ENCODE assay signal across 14 cellular contexts in the genomic region with DNA sequence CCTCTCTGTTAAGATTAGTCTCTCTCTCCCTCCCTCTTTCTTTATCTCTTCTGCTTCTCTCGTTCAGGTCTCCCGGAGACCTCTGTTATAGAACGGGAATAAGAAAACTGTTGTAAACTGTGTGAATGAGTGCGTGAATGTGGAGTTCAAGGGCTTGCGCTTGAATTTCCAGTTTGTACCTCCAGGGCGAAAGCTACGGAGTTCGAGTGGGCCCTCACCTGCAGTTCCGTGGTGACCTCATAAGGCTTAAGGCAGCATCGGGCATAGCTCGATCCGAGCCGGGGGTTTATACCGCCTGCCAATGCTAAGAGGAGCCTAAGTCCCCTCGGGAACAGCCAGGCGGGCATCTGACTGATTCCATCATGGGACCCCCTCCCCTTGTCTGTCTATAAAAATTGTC. TPM values are rescaled to one million over a fixed set of nuclear protein-coding genes. Genes with fewer than 3 reads are reported as not detected.
DNase-seq lines count a peak whose midpoint lies in the region; ATAC-seq and TF ChIP-seq lines count a peak whose summit lies in the region.
"Had no signal": no experiment of that assay in that cellular context is flagged by ENCODE, and none has a peak within 500 bp of the region (broad histone marks: within the 10 kb centered on the region; RNA-seq: fewer than 3 reads in every experiment).

No MANE protein-coding gene starts in this region.

- H3K27ac Mint-ChIP-seq in CD8-positive, alpha-beta T cell: no peak overlapping the region

- H3K27ac ChIP-seq in iPS-18a (ENCODE audit: low read length): no peak overlapping the region
- no peak overlapping the region for H3K27ac ChIP-seq in smooth muscle cell (ENCODE audit: low read depth)
- no peak overlapping the region for H3K27ac ChIP-seq in ascending aorta
- H3K27ac ChIP-seq in CD8-positive, alpha-beta T cell (ENCODE audit: low read depth, low read length): no peak overlapping the region
- H3K27ac ChIP-seq in esophagus muscularis mucosa (replicated peaks in 1 of 4): no peak overlapping the region
- H3K27ac ChIP-seq: C4-2B, SJCRH30 had no signal

- CTCF ChIA-PET in CD8-positive, alpha-beta T cell (lab: Charles Lee): no interaction called here

- no peaks in the 10 kb centered on the region for H3K9me3 ChIP-seq in iPS-18a (ENCODE audit: control insufficient read depth, low read depth, low read length)
- H3K9me3 ChIP-seq in smooth muscle cell (replicated peaks; ENCODE audit: low read depth): no peaks in the 10 kb centered on the region
- no peaks in the 10 kb centered on the region for H3K9me3 ChIP-seq in ascending aorta
- no peaks in the 10 kb centered on the region for H3K9me3 ChIP-seq in CD8-positive, alpha-beta T cell (ENCODE audit: low read length)
- H3K9me3 ChIP-seq in esophagus muscularis mucosa: no peaks in the 10 kb centered on the region
- H3K9me3 ChIP-seq: SJCRH30 had no signal

- H3K27me3 Mint-ChIP-seq in CD8-positive, alpha-beta T cell (ENCODE audit: low read depth): peaks cover 65% of the 10 kb centered on the region

- H3K4me3 ChIP-seq in iPS-18a (ENCODE audit: low read length) (peak overlapping the region; percentile 47), smooth muscle cell (peak overlapping the region; percentile 13), ascending aorta (no peak overlapping the region), esophagus muscularis mucosa (no peak overlapping the region)
- no peak overlapping the region for H3K4me3 ChIP-seq in CD8-positive, alpha-beta T cell (ENCODE audit: low read depth, low read length)
- H3K4me3 ChIP-seq: SJCRH30 had no signal

- POLR2A ChIA-PET in CD8-positive, alpha-beta T cell (lab: Charles Lee): no interaction called here

- H3K4me1 Mint-ChIP-seq in CD8-positive, alpha-beta T cell (ENCODE audit: low read depth): peaks cover 6% of the 10 kb centered on the region

- H3K36me3 Mint-ChIP-seq in CD8-positive, alpha-beta T cell: no peaks in the 10 kb centered on the region

- H2AFZ ChIP-seq in smooth muscle cell (ENCODE audit: low read depth): no peak overlapping the region

- WGBS in smooth muscle cell (ENCODE audit: low lambda C conversion rate): 47% methylated on average over 16 of the region's 16 CpGs
- WGBS in esophagus muscularis mucosa: 81% methylated on average over 16 of the region's 16 CpGs

- H4K20me1 ChIP-seq in smooth muscle cell (ENCODE audit: low read depth): no peaks in the 10 kb centered on the region

- TF ChIP-seq CTCF in smooth muscle cell (IDR thresholded peaks at IDR 0.05; ENCODE audit: borderline replicate concordance, insufficient read depth, poor library complexity, severe bottlenecking) (no peak), ascending aorta (IDR thresholded peaks at IDR 0.05) (no peak), esophagus muscularis mucosa (IDR thresholded peaks at IDR 0.05) (no peak)
- no peak for TF ChIP-seq CTCF in CD8-positive, alpha-beta T cell (IDR thresholded peaks at IDR 0.05)

- H3K4me2 ChIP-seq in smooth muscle cell: no peak overlapping the region

- no peak for ATAC-seq in CD8-positive, alpha-beta T cell

- DNase-seq in NCI-H510A (lab: John Stamatoyannopoulos, UW) (peak; percentile 26), NCI-H510A treated with DMSO at 0.1 percent for 48 hours (lab: John Stamatoyannopoulos, UW) (no peak), NCI-H345 (lab: John Stamatoyannopoulos, UW) (peak; percentile 47), smooth muscle cell (lab: John Stamatoyannopoulos, UW; ENCODE audit: unreplicated experiment) (no peak), ascending aorta (ENCODE audit: low spot score in 2 of 2) (no peak), esophagus muscularis mucosa (ENCODE audit: extremely low spot score) (no peak)
- no peak for DNase-seq in CD8-positive, alpha-beta T cell
- DNase-seq: NCI-H1436 treated with DMSO at 0.1 percent for 48 hours; NCI-H524 treated with DMSO at 0.1 percent for 48 hours; NK-92 treated with Interleukin-12 subunit alpha and Interleukin-12 subunit beta, amount 100 ng/mL, for 24 hours; SW 1271 had no signal

- H3K4me1 ChIP-seq in iPS-18a (ENCODE audit: control insufficient read depth, low read depth, low read length) (peaks cover 61% of the 10 kb centered on the region), smooth muscle cell (ENCODE audit: low read depth) (peaks cover 31% of the 10 kb centered on the region), ascending aorta (no peaks in the 10 kb centered on the region), esophagus muscularis mucosa (peaks cover 0 to 5% (median 0%) of the 10 kb centered on the region in 4 donors)
- no peaks in the 10 kb centered on the region for H3K4me1 ChIP-seq in CD8-positive, alpha-beta T cell (ENCODE audit: insufficient read depth, low read length)
- H3K4me1 ChIP-seq: SJCRH30 had no signal

- H3K9ac ChIP-seq in iPS-18a (ENCODE audit: low read length) (no peak overlapping the region), smooth muscle cell (ENCODE audit: low read depth) (no peak overlapping the region)

- H3K4me3 Mint-ChIP-seq in CD8-positive, alpha-beta T cell: no peak overlapping the region

- no peak for TF ChIP-seq EP300 in esophagus muscularis mucosa (IDR thresholded peaks at IDR 0.05)

- TF ChIP-seq POLR2A in esophagus muscularis mucosa (IDR thresholded peaks at IDR 0.05; ENCODE audit: low read depth): no peak

- H3K27me3 ChIP-seq in iPS-18a (ENCODE audit: control insufficient read depth, insufficient read depth, low read length) (peaks cover 85% of the 10 kb centered on the region), smooth muscle cell (ENCODE audit: low read depth) (no peaks in the 10 kb centered on the region), ascending aorta (no peaks in the 10 kb centered on the region), esophagus muscularis mucosa (peaks cover 0 to 69% (median 3%) of the 10 kb centered on the region in 4 donors)
- H3K27me3 ChIP-seq in CD8-positive, alpha-beta T cell (ENCODE audit: insufficient read depth, low read length): peaks cover 9% of the 10 kb centered on the region
- H3K27me3 ChIP-seq: SJCRH30 had no signal

- no peaks in the 10 kb centered on the region for H3K79me2 ChIP-seq in smooth muscle cell (ENCODE audit: low read depth)

- intact Hi-C loops in ascending aorta (cut with DNase I): no loop called here
- intact Hi-C loops in CD8-positive, alpha-beta T cell (cut with DNase I, micrococcal nuclease): no loop called here
- intact Hi-C loops in esophagus muscularis mucosa (cut with DNase I): no loop called here

- no peaks in the 10 kb centered on the region for H3K9me3 Mint-ChIP-seq in CD8-positive, alpha-beta T cell

- H3F3A ChIP-seq in smooth muscle cell (ENCODE audit: low read depth): no peaks in the 10 kb centered on the region

- H3K36me3 ChIP-seq in iPS-18a (ENCODE audit: control insufficient read depth, low read depth, low read length): no peaks in the 10 kb centered on the region
- H3K36me3 ChIP-seq in smooth muscle cell (ENCODE audit: low read depth): no peaks in the 10 kb centered on the region
- H3K36me3 ChIP-seq in ascending aorta: no peaks in the 10 kb centered on the region
- no peaks in the 10 kb centered on the region for H3K36me3 ChIP-seq in CD8-positive, alpha-beta T cell (ENCODE audit: insufficient read depth, low read length)
- no peaks in the 10 kb centered on the region for H3K36me3 ChIP-seq in esophagus muscularis mucosa
- H3K36me3 ChIP-seq: SJCRH30 had no signal

RNA-seq across cellular contexts. Expression of a gene that starts 26.5 kb away (rescaled TPM):
- total RNA-seq in smooth muscle cell: 7.8 and 8.4 TPM in 2 replicates
- 4.9 and 5.8 TPM in 2 replicates for polyA plus RNA-seq in smooth muscle cell
- total RNA-seq in ascending aorta: not detected
- under 1 TPM; 0.22 to 0.27 TPM for total RNA-seq in CD8-positive, alpha-beta T cell
- total RNA-seq in esophagus muscularis mucosa: not detected

Comparison
In these comparisons a context has a peak if more than half of its experiments do, and no peak if none do; other contexts are left out.
1. DNase-seq: peak in NCI-H510A (single experiment) and NCI-H345 (single experiment); none in NCI-H510A treated with DMSO at 0.1 percent for 48 hours (single experiment), smooth muscle cell (single experiment), ascending aorta (0 of 2), CD8-positive, alpha-beta T cell (0 of 7) and esophagus muscularis mucosa (single experiment).
2. H3K4me3 ChIP-seq: peak in iPS-18a (single experiment) and smooth muscle cell (single experiment); none in ascending aorta (0 of 2), CD8-positive, alpha-beta T cell (single experiment) and esophagus muscularis mucosa (0 of 4).